ENCODE assay signal across 1 cellular context in genomic region chr7:12178317-12178716, GRCh38.
TF ChIP-seq lines count a peak whose summit lies in the region.

No MANE protein-coding gene starts in this region.

TF ChIP-seq in HepG2, 621 proteins besides CTCF, POLR2A, EP300 and RAD21 (continued from another document):
- TF ChIP-seq HNF1A (IDR thresholded peaks at IDR 0.05; ENCODE audit: low read depth) = peak; percentile 5; the same call in 1 of the 2 replicates
- no peak for TF ChIP-seq HNF1A (CRISPR knock-in tag; IDR thresholded peaks at IDR 0.05; ENCODE audit: borderline replicate concordance)
- no peak for TF ChIP-seq TCF7 (IDR thresholded peaks at IDR 0.05; ENCODE audit: low read depth)
- TF ChIP-seq ZNF512B (CRISPR knock-in tag; IDR thresholded peaks at IDR 0.05; ENCODE audit: borderline replicate concordance) = no peak
- no peak for TF ChIP-seq ZNF513 (CRISPR knock-in tag; conservative IDR thresholded peaks at IDR 0.05)
- no peak for TF ChIP-seq ZNF574 (CRISPR knock-in tag; IDR thresholded peaks at IDR 0.05)
- no peak for TF ChIP-seq ZNF672 (CRISPR knock-in tag; IDR thresholded peaks at IDR 0.05)
- 0 out of 2 replicates have a peak, but pooled peaks have one; percentile 34 for TF ChIP-seq PAXIP1 (CRISPR knock-in tag; conservative IDR thresholded peaks at IDR 0.05)
- no peak for TF ChIP-seq NPAS2 (CRISPR knock-in tag; IDR thresholded peaks at IDR 0.05; ENCODE audit: borderline replicate concordance)
- no peak for TF ChIP-seq ZBTB4 (CRISPR knock-in tag; IDR thresholded peaks at IDR 0.05; ENCODE audit: borderline replicate concordance)
- TF ChIP-seq MNT (IDR thresholded peaks at IDR 0.05) = no peak
- no peak for TF ChIP-seq ZNF354B (CRISPR knock-in tag; IDR thresholded peaks at IDR 0.05)
- peak; percentile 60 for TF ChIP-seq ZNF7 (CRISPR knock-in tag; IDR thresholded peaks at IDR 0.05)
- no peak for TF ChIP-seq NFYB (CRISPR knock-in tag; IDR thresholded peaks at IDR 0.05)
